In the genomic region with DNA sequence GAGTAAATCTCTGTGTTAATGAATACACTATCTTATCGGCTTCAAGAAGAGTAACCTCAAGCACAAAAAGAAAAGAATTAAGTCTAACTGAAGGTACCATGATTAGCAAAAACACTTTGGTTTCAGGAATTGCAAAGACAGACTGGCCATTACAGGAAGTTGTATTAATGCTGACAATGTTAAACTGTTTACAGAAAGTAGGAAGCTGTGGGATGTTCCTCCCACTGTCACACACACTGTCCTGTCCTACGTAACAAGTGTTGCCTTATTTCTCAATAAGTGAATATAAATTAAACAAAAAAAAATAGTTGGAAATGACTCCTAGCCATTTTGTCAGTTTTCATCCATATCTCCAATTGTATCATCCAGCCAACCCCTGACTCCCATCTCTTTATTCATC, we compare ENCODE assay signal across 1 cellular context.
TF ChIP-seq lines count a peak whose summit lies in the region.

No MANE protein-coding gene starts in this region.

TF ChIP-seq in GM12878, 131 proteins besides CTCF, POLR2A, EP300 and RAD21:
- TF ChIP-seq, protein P1, sequence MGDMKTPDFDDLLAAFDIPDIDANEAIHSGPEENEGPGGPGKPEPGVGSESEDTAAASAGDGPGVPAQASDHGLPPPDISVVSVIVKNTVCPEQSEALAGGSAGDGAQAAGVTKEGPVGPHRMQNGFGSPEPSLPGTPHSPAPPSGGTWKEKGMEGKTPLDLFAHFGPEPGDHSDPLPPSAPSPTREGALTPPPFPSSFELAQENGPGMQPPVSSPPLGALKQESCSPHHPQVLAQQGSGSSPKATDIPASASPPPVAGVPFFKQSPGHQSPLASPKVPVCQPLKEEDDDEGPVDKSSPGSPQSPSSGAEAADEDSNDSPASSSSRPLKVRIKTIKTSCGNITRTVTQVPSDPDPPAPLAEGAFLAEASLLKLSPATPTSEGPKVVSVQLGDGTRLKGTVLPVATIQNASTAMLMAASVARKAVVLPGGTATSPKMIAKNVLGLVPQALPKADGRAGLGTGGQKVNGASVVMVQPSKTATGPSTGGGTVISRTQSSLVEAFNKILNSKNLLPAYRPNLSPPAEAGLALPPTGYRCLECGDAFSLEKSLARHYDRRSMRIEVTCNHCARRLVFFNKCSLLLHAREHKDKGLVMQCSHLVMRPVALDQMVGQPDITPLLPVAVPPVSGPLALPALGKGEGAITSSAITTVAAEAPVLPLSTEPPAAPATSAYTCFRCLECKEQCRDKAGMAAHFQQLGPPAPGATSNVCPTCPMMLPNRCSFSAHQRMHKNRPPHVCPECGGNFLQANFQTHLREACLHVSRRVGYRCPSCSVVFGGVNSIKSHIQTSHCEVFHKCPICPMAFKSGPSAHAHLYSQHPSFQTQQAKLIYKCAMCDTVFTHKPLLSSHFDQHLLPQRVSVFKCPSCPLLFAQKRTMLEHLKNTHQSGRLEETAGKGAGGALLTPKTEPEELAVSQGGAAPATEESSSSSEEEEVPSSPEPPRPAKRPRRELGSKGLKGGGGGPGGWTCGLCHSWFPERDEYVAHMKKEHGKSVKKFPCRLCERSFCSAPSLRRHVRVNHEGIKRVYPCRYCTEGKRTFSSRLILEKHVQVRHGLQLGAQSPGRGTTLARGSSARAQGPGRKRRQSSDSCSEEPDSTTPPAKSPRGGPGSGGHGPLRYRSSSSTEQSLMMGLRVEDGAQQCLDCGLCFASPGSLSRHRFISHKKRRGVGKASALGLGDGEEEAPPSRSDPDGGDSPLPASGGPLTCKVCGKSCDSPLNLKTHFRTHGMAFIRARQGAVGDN (IDR thresholded peaks at IDR 0.05), result 0 out of 2 replicates have a peak, but pooled peaks have one; percentile 30
- TF ChIP-seq, protein P2, sequence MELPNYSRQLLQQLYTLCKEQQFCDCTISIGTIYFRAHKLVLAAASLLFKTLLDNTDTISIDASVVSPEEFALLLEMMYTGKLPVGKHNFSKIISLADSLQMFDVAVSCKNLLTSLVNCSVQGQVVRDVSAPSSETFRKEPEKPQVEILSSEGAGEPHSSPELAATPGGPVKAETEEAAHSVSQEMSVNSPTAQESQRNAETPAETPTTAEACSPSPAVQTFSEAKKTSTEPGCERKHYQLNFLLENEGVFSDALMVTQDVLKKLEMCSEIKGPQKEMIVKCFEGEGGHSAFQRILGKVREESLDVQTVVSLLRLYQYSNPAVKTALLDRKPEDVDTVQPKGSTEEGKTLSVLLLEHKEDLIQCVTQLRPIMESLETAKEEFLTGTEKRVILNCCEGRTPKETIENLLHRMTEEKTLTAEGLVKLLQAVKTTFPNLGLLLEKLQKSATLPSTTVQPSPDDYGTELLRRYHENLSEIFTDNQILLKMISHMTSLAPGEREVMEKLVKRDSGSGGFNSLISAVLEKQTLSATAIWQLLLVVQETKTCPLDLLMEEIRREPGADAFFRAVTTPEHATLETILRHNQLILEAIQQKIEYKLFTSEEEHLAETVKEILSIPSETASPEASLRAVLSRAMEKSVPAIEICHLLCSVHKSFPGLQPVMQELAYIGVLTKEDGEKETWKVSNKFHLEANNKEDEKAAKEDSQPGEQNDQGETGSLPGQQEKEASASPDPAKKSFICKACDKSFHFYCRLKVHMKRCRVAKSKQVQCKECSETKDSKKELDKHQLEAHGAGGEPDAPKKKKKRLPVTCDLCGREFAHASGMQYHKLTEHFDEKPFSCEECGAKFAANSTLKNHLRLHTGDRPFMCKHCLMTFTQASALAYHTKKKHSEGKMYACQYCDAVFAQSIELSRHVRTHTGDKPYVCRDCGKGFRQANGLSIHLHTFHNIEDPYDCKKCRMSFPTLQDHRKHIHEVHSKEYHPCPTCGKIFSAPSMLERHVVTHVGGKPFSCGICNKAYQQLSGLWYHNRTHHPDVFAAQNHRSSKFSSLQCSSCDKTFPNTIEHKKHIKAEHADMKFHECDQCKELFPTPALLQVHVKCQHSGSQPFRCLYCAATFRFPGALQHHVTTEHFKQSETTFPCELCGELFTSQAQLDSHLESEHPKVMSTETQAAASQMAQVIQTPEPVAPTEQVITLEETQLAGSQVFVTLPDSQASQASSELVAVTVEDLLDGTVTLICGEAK (IDR thresholded peaks at IDR 0.05; ENCODE audit: borderline replicate concordance), result 0 out of 2 replicates have a peak, but pooled peaks have one; percentile 14
- peak; percentile 52; the same call in 1 of the 2 replicates for TF ChIP-seq CREB1 (IDR thresholded peaks at IDR 0.05; ENCODE audit: low read depth)
- TF ChIP-seq SRF (IDR thresholded peaks at IDR 0.05; ENCODE audit: low read depth in 2 of 2, low read length in 2 of 2), result no peak
- TF ChIP-seq, protein P3, sequence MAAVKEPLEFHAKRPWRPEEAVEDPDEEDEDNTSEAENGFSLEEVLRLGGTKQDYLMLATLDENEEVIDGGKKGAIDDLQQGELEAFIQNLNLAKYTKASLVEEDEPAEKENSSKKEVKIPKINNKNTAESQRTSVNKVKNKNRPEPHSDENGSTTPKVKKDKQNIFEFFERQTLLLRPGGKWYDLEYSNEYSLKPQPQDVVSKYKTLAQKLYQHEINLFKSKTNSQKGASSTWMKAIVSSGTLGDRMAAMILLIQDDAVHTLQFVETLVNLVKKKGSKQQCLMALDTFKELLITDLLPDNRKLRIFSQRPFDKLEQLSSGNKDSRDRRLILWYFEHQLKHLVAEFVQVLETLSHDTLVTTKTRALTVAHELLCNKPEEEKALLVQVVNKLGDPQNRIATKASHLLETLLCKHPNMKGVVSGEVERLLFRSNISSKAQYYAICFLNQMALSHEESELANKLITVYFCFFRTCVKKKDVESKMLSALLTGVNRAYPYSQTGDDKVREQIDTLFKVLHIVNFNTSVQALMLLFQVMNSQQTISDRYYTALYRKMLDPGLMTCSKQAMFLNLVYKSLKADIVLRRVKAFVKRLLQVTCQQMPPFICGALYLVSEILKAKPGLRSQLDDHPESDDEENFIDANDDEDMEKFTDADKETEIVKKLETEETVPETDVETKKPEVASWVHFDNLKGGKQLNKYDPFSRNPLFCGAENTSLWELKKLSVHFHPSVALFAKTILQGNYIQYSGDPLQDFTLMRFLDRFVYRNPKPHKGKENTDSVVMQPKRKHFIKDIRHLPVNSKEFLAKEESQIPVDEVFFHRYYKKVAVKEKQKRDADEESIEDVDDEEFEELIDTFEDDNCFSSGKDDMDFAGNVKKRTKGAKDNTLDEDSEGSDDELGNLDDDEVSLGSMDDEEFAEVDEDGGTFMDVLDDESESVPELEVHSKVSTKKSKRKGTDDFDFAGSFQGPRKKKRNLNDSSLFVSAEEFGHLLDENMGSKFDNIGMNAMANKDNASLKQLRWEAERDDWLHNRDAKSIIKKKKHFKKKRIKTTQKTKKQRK (IDR thresholded peaks at IDR 0.05; ENCODE audit: low read depth, low read length), result no peak
- TF ChIP-seq ATF7 (IDR thresholded peaks at IDR 0.05; ENCODE audit: low read depth), result no peak
